Comparison of ENCODE assay signal across 8 cellular contexts in the genomic region with DNA sequence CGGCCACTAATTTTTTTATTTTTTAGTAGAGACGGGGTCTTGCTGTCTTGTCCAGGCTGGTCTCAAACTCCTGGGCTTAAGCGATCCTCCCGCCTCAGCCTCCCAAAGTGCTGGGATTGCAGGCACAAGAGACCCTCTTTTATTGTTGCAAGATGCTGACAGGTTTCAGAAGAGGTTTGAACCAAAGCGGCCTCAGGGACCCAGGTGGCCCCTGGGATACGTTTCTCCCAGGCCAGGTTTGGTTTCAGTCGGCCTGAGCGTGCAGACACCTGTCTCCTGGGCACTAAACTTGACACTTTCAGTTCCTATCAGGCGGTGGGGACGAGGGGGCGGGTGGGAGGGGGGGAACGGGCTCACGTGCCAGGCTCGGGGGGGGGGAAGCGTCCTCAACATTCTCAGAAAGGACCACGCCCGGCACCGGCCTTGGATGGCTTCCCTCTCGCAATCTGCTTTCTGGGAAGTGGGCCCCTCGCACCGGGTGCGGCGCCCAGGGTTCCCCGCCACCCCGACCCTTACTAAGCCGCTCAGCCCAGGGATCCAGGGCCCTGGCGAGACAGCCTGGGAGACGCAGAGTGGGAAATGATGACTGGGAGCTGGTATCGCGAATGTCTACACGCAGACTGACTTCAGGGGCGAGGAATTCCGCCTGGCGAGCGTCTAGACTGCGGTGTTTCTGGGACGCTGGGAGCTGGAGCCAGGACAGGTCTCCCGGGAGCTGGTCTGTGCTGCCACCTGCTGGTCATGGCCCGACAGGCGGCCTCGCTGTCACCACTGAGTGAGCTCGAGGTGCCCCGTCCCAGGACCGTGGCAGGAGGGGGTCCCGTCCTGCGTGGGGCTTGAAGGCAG.
DNase-seq lines count a peak whose midpoint lies in the region; ATAC-seq and TF ChIP-seq lines count a peak whose summit lies in the region.

No MANE protein-coding gene starts in this region.

- peak overlapping the region; percentile 57 for H3K4me3 Mint-ChIP-seq in chondrocyte (ENCODE audit: unreplicated experiment)

- peaks cover 18% of the 10 kb centered on the region for H4K20me1 ChIP-seq in DOHH2 (ENCODE audit: control insufficient read depth, insufficient read depth, low read depth, low read length)

- H3K9me3 ChIP-seq in DOHH2 (ENCODE audit: control insufficient read depth, insufficient read depth, low read length), result no peaks in the 10 kb centered on the region

- H3K27me3 Mint-ChIP-seq in chondrocyte (ENCODE audit: low read depth), result no peaks in the 10 kb centered on the region

- no peaks in the 10 kb centered on the region for H3K36me3 Mint-ChIP-seq in chondrocyte (ENCODE audit: low read depth)

- peak overlapping the region; percentile 99 for H3K4me2 ChIP-seq in DOHH2 (ENCODE audit: low read length)

- H3K9me2 ChIP-seq in DOHH2 (replicated peaks; ENCODE audit: control insufficient read depth, low read length), result no peaks in the 10 kb centered on the region

- ATAC-seq in GM19395 (IDR thresholded peaks at IDR 0.05; ENCODE audit: unreplicated experiment), result no peak

- peak overlapping the region; percentile 77 for H3K4me3 ChIP-seq in DOHH2 (ENCODE audit: low read length)

- peaks cover 34% of the 10 kb centered on the region for H3K36me3 ChIP-seq in DOHH2 (ENCODE audit: control insufficient read depth, low read length)

- TF ChIP-seq CTCF in DOHH2 (IDR thresholded peaks at IDR 0.05; ENCODE audit: low read depth, low read length, poor library complexity, severe bottlenecking), result peak; percentile 97
- TF ChIP-seq CTCF in chondrocyte (IDR thresholded peaks at IDR 0.05), result peak; percentile 98

- peaks cover 58% of the 10 kb centered on the region for H3K4me1 Mint-ChIP-seq in chondrocyte (ENCODE audit: low read depth)

- DNase-seq in HCEC 1CT (peak; percentile 88), NCI-H1930 (lab: John Stamatoyannopoulos, UW) (peak; percentile 27 to 68), chondrocyte (ENCODE audit: low spot score) (peak; percentile 98), left kidney (ENCODE audit: low read depth, low spot score) (peak; percentile 95)
- peak; percentile 87 to 96 for DNase-seq in activated CD4-positive, alpha-beta T cell treated with anti-CD3 and anti-CD28 coated beads for 24 hours (ENCODE audit: low read depth in 2 of 2)
- peak; percentile 80 to 92 (median 82) for DNase-seq in stimulated activated CD4-positive, alpha-beta T cell treated with anti-CD3 and anti-CD28 coated beads, Interleukin-1b, Interleukin-23, amount 100 ng/mL, for 24 hours (ENCODE audit: low read depth in 4 of 4, low spot score in 1 of 4)

- peak overlapping the region; percentile 76 for H3K27ac ChIP-seq in DOHH2 (ENCODE audit: low read depth, low read length)

- H3K4me1 ChIP-seq in DOHH2 (ENCODE audit: control insufficient read depth, low read length), result peaks cover 82% of the 10 kb centered on the region

- peaks cover 22% of the 10 kb centered on the region for H3F3A ChIP-seq in DOHH2 (ENCODE audit: control insufficient read depth, insufficient read depth)

- H3K27ac Mint-ChIP-seq in chondrocyte (ENCODE audit: unreplicated experiment), result peak overlapping the region; percentile 98

- H3K79me2 ChIP-seq in DOHH2 (ENCODE audit: control insufficient read depth, low read length), result peaks cover 74% of the 10 kb centered on the region

- no peaks in the 10 kb centered on the region for H3K9me3 Mint-ChIP-seq in chondrocyte (ENCODE audit: low read depth)

- H3K27me3 ChIP-seq in DOHH2 (ENCODE audit: control insufficient read depth, low read length), result no peaks in the 10 kb centered on the region

Comparison
In these comparisons a context has a peak if more than half of its experiments do, and no peak if none do; other contexts are left out.
1. DNase-seq: peak in every context shown above with its lines; median percentile 98 in chondrocyte; 95 in left kidney; 92 in activated CD4-positive, alpha-beta T cell treated with anti-CD3 and anti-CD28 coated beads for 24 hours; 88 in HCEC 1CT; 82 in stimulated activated CD4-positive, alpha-beta T cell treated with anti-CD3 and anti-CD28 coated beads, Interleukin-1b, Interleukin-23, amount 100 ng/mL, for 24 hours; 48 in NCI-H1930.